In genomic region chr13:57314897-57315520, GRCh38 we compare ENCODE assay signal across 21 cellular contexts.
DNase-seq lines count a peak whose midpoint lies in the region; ATAC-seq, FAIRE-seq and TF ChIP-seq lines count a peak whose summit lies in the region.
"Had no signal": no experiment of that assay in that cellular context is flagged by ENCODE, and none has a peak within 500 bp of the region (broad histone marks: within the 10 kb centered on the region; RNA-seq: fewer than 3 reads in every experiment).

No MANE protein-coding gene starts in this region.

- no peaks in the 10 kb centered on the region for H3K27me3 ChIP-seq in PC-3 (ENCODE audit: low read length)
- no peaks in the 10 kb centered on the region for H3K27me3 ChIP-seq in H1 (replicated peaks in 1 of 4; ENCODE audit: control insufficient read depth in 3 of 4, extremely low read depth in 1 of 4, insufficient read depth in 3 of 4, low read length in 3 of 4)
- H3K27me3 ChIP-seq in trophoblast cell (ENCODE audit: insufficient read depth, low read length): no peaks in the 10 kb centered on the region
- H3K27me3 ChIP-seq in right lobe of liver: no peaks in the 10 kb centered on the region
- H3K27me3 ChIP-seq: gastrocnemius medialis, upper lobe of right lung had no signal

- H3K4ac ChIP-seq in H1 (replicated peaks; ENCODE audit: insufficient read length, low read depth, low read length) (no peak overlapping the region), trophoblast cell (ENCODE audit: low read depth, low read length) (no peak overlapping the region)

- POLR2A ChIA-PET in PC-3 (lab: Charles Lee; ENCODE audit: unreplicated experiment): no interaction called here
- POLR2A ChIA-PET in H1 (lab: Charles Lee; ENCODE audit: partially characterized antibody): no interaction called here

- H4K8ac ChIP-seq in H1 (ENCODE audit: extremely low read depth, insufficient read depth, low read length) (no peak overlapping the region), trophoblast cell (ENCODE audit: low read depth, low read length) (no peak overlapping the region)

- no peak overlapping the region for H3K23ac ChIP-seq in H1 (ENCODE audit: insufficient read length)
- no peak overlapping the region for H3K23ac ChIP-seq in trophoblast cell (ENCODE audit: low read length)

- TF ChIP-seq POLR2A in H1 (IDR thresholded peaks at IDR 0.05; ENCODE audit: control extremely low read depth in 1 of 2, low read depth in 2 of 2, low read length in 2 of 2): no peak
- no peak for TF ChIP-seq POLR2A in right lobe of liver (IDR thresholded peaks at IDR 0.05)

- no peak for FAIRE-seq in H1 (lab: Jason Lieb, UNC)

- H4K20me1 ChIP-seq in PC-3 (ENCODE audit: low read length): no peaks in the 10 kb centered on the region
- H4K20me1 ChIP-seq in H1 (replicated peaks in 1 of 2; ENCODE audit: control insufficient read depth in 1 of 2, insufficient read depth in 2 of 2, low read length in 2 of 2): no peaks in the 10 kb centered on the region

- WGBS in H1 (ENCODE audit: extremely low coverage in 1 of 2, insufficient coverage in 1 of 2, insufficient read length in 1 of 2, insufficient replicate concordance in 2 of 2, low coverage in 1 of 2, low lambda C conversion rate in 2 of 2, missing lambda C conversion rate in 1 of 2), 2 experiments: 93% methylated on average over 6 of the region's 6 CpGs; no CpG with 5 or more reads in 1 of the 2 experiments
- WGBS in trophoblast cell (ENCODE audit: extremely low coverage, insufficient coverage, insufficient read length): no CpG with 5 or more reads among the region's 6 CpGs
- WGBS in right lobe of liver (ENCODE audit: insufficient coverage, low coverage, low lambda C conversion rate, missing lambda C conversion rate): 75% methylated on average over 6 of the region's 6 CpGs

- TF ChIP-seq EP300 in H1 (IDR thresholded peaks at IDR 0.05; ENCODE audit: borderline replicate concordance in 1 of 2, low read depth in 2 of 2, low read length in 2 of 2): no peak

- H2BK5ac ChIP-seq in H1 (ENCODE audit: low read depth, low read length) (no peak overlapping the region), trophoblast cell (ENCODE audit: low read depth, low read length, poor library complexity) (no peak overlapping the region)

- H2BK15ac ChIP-seq in H1 (ENCODE audit: low read length): no peak overlapping the region

- H3K4me2 ChIP-seq in PC-3 (ENCODE audit: low read length) (no peak overlapping the region), H1 (ENCODE audit: insufficient read depth in 1 of 2, low read depth in 2 of 2, low read length in 2 of 2) (no peak overlapping the region), trophoblast cell (ENCODE audit: low read length) (no peak overlapping the region)

- H4K5ac ChIP-seq in H1 (ENCODE audit: insufficient read length, low read depth, low read length): no peak overlapping the region

- H2AFZ ChIP-seq in PC-3 (ENCODE audit: low read length) (no peak overlapping the region), H1 (ENCODE audit: low read length) (no peak overlapping the region), trophoblast cell (ENCODE audit: insufficient read depth, low read length, poor library complexity) (no peak overlapping the region)

- ATAC-seq in PC-3 (no peak), right lobe of liver (no peak)
- ATAC-seq: gastrocnemius medialis; Right ventricle myocardium inferior; sciatic nerve; stimulated activated naive CD8-positive, alpha-beta T cell treated with anti-CD3 and anti-CD28 coated beads, Interleukin-15, Interleukin-2, amounts not matched to agents 100 U/mL and 50 U/mL, for 24 hours; upper lobe of right lung had no signal

- H3K36me3 ChIP-seq in PC-3 (ENCODE audit: low read depth, low read length) (no peaks in the 10 kb centered on the region), H1 (ENCODE audit: control insufficient read depth in 2 of 4, insufficient read depth in 4 of 4, low read length in 3 of 4) (no peaks in the 10 kb centered on the region), trophoblast cell (ENCODE audit: control insufficient read depth in 1 of 2, insufficient read depth in 2 of 2, low read length in 2 of 2) (no peaks in the 10 kb centered on the region), right lobe of liver (no peaks in the 10 kb centered on the region)
- H3K36me3 ChIP-seq: gastrocnemius medialis, HAP-1, left ventricle myocardium inferior, upper lobe of right lung had no signal

- no peak overlapping the region for H2BK120ac ChIP-seq in H1 (replicated peaks; ENCODE audit: low read depth, low read length)
- H2BK120ac ChIP-seq in trophoblast cell (ENCODE audit: insufficient read depth, low read length, poor library complexity): no peak overlapping the region

- BruUV-seq in PC-3 (replicated peaks; lab: Mats Ljungman, UMichigan): no TSS peak

- CTCF ChIA-PET in PC-3 (lab: Charles Lee) (no interaction called here), H1 (lab: Charles Lee; ENCODE audit: partially characterized antibody) (no interaction called here)

- intact Hi-C loops in PC-3 (cut with micrococcal nuclease): no loop called here
- intact Hi-C loops in right lobe of liver (cut with DNase I): no loop called here

- no peaks in the 10 kb centered on the region; the same call in 1 of the 2 replicates for H3K23me2 ChIP-seq in H1 (ENCODE audit: low read depth, low read length)

- no peaks in the 10 kb centered on the region for H3F3A ChIP-seq in PC-3 (ENCODE audit: low read length, unreplicated experiment)

- H3K4me1 ChIP-seq in PC-3 (ENCODE audit: insufficient read depth, low read length) (no peaks in the 10 kb centered on the region), H1 (replicated peaks in 1 of 4; ENCODE audit: control insufficient read depth in 3 of 4, insufficient read depth in 4 of 4, low read length in 3 of 4) (peaks cover 0 to 7% (median 2%) of the 10 kb centered on the region in 4 experiments; a peak in 3 of 7 replicates), trophoblast cell (ENCODE audit: control insufficient read depth in 1 of 2, insufficient read depth in 2 of 2, low read length in 2 of 2) (peaks cover 6 to 8% of the 10 kb centered on the region in 2 experiments), right lobe of liver (no peaks in the 10 kb centered on the region)
- H3K4me1 ChIP-seq: gastrocnemius medialis, HAP-1, left ventricle myocardium inferior, upper lobe of right lung had no signal

- DNase-seq in Ammon's horn (ENCODE audit: low spot score) (peak; percentile 3), PC-3 (peak; percentile 3), H1 (ENCODE audit: low read depth in 1 of 2, low spot score in 2 of 2) (no peak), trophoblast cell (peak in 1 of 2 donors; percentile 46), right lobe of liver (no peak), G401 (ENCODE audit: low spot score) (no peak), NCI-H1694 treated with DMSO at 0.1 percent for 48 hours (lab: John Stamatoyannopoulos, UW) (no peak), activated T-cell treated with anti-CD3 and anti-CD28 coated beads for 4 hours (no peak)
- DNase-seq: activated CD4-positive, alpha-beta T cell treated with anti-CD3 and anti-CD28 coated beads, Interleukin-2, amount 50 U/mL, for 4 hours; activated naive CD4-positive, alpha-beta T cell; amniotic stem cell; central memory CD4-positive, alpha-beta T cell; gastrocnemius medialis; left ventricle myocardium inferior; NCI-H345; stimulated activated CD4-positive, alpha-beta T cell treated with anti-CD3 and anti-CD28 coated beads, Interleukin-1b, Interleukin-23, amount 100 ng/mL, for 48 hours; stimulated activated naive CD8-positive, alpha-beta T cell treated with anti-CD3 and anti-CD28 coated beads, Interleukin-15, Interleukin-2, amounts not matched to agents 100 U/mL and 50 U/mL, for 24 hours; upper lobe of right lung had no signal

- H3K9ac ChIP-seq in PC-3 (ENCODE audit: low read length): no peak overlapping the region
- no peak overlapping the region for H3K9ac ChIP-seq in H1 (replicated peaks in 1 of 4; ENCODE audit: extremely low read depth in 1 of 4, low read depth in 3 of 4, low read length in 3 of 4)
- no peak overlapping the region for H3K9ac ChIP-seq in trophoblast cell (ENCODE audit: low read length)

- no peaks in the 10 kb centered on the region for H3K9me3 ChIP-seq in PC-3 (ENCODE audit: low read length)
- no peaks in the 10 kb centered on the region for H3K9me3 ChIP-seq in H1 (ENCODE audit: insufficient read depth in 2 of 2, low read depth in 1 of 2, low read length in 1 of 2)
- no peaks in the 10 kb centered on the region for H3K9me3 ChIP-seq in trophoblast cell (ENCODE audit: insufficient read depth, low read depth, low read length)
- no peaks in the 10 kb centered on the region for H3K9me3 ChIP-seq in right lobe of liver
- H3K9me3 ChIP-seq: gastrocnemius medialis, HAP-1, upper lobe of right lung had no signal

- H4K12ac ChIP-seq in trophoblast cell (ENCODE audit: low read depth, low read length): no peak overlapping the region

- H3K18ac ChIP-seq in H1 (ENCODE audit: extremely low read depth, low read length): no peak overlapping the region
- H3K18ac ChIP-seq in trophoblast cell (ENCODE audit: low read length): no peak overlapping the region

- TF ChIP-seq RAD21 in H1 (IDR thresholded peaks at IDR 0.05 in 1 of 2, conservative IDR thresholded peaks at IDR 0.05 in 1 of 2; ENCODE audit: low read depth in 2 of 2, low read length in 2 of 2): no peak

- in situ Hi-C loops in G401 (cut with HindIII; ENCODE audit: low sequenced_read_pairs): no loop called here

- H3K4me3 ChIP-seq in PC-3 (ENCODE audit: low read length): no peak overlapping the region
- no peak overlapping the region for H3K4me3 ChIP-seq in H1 (ENCODE audit: extremely low read depth in 1 of 4, insufficient read depth in 2 of 4, low read depth in 3 of 4, low read length in 4 of 4)
- H3K4me3 ChIP-seq in trophoblast cell (ENCODE audit: low read depth, low read length): no peak overlapping the region
- H3K4me3 ChIP-seq in right lobe of liver: no peak overlapping the region
- H3K4me3 ChIP-seq: gastrocnemius medialis, HAP-1, left ventricle myocardium inferior, upper lobe of right lung had no signal

- no peaks in the 10 kb centered on the region for H3K79me2 ChIP-seq in PC-3 (ENCODE audit: low read length)
- no peaks in the 10 kb centered on the region for H3K79me2 ChIP-seq in H1 (ENCODE audit: control insufficient read depth in 1 of 2, insufficient read depth in 2 of 2, low read length in 2 of 2)
- no peaks in the 10 kb centered on the region for H3K79me2 ChIP-seq in trophoblast cell (ENCODE audit: control insufficient read depth, insufficient read depth, low read length, poor library complexity)

- H3K27ac ChIP-seq in PC-3 (ENCODE audit: low read length) (no peak overlapping the region), H1 (ENCODE audit: low read depth, low read length) (no peak overlapping the region), trophoblast cell (ENCODE audit: low read depth, low read length) (no peak overlapping the region), right lobe of liver (no peak overlapping the region)
- H3K27ac ChIP-seq: gastrocnemius medialis, left ventricle myocardium inferior, upper lobe of right lung had no signal

- no peak overlapping the region for H2BK12ac ChIP-seq in H1 (ENCODE audit: low read depth, low read length)
- peak overlapping the region; percentile 62 for H2BK12ac ChIP-seq in trophoblast cell (ENCODE audit: low read length)

- no peak overlapping the region for H4K91ac ChIP-seq in H1 (replicated peaks; ENCODE audit: insufficient read length, low read length)
- no peak overlapping the region for H4K91ac ChIP-seq in trophoblast cell (ENCODE audit: low read depth, low read length)

- no peaks in the 10 kb centered on the region for H3K79me1 ChIP-seq in H1 (ENCODE audit: low read depth, low read length)
- peaks cover 2% of the 10 kb centered on the region for H3K79me1 ChIP-seq in trophoblast cell (ENCODE audit: low read length)

- H2AK5ac ChIP-seq in H1 (ENCODE audit: low read depth, low read length) (no peak overlapping the region), trophoblast cell (ENCODE audit: low read length) (no peak overlapping the region)

- H3K9me2 ChIP-seq in PC-3 (replicated peaks; ENCODE audit: low read length): no peaks in the 10 kb centered on the region

- no peak overlapping the region for H3K56ac ChIP-seq in H1 (replicated peaks; ENCODE audit: insufficient read length, low read depth, low read length)

- H3K14ac ChIP-seq in H1 (ENCODE audit: insufficient read length) (no peak overlapping the region), trophoblast cell (ENCODE audit: low read length) (no peak overlapping the region)

- TF ChIP-seq CTCF in PC-3 (conservative IDR thresholded peaks at IDR 0.05; ENCODE audit: low read depth, low read length) (no peak), H1 (IDR thresholded peaks at IDR 0.05; ENCODE audit: control extremely low read depth in 1 of 3, insufficient read depth in 1 of 3, low read depth in 1 of 3, low read length in 3 of 3) (no peak), right lobe of liver (IDR thresholded peaks at IDR 0.05) (no peak)

- no peak overlapping the region for H2BK20ac ChIP-seq in H1 (ENCODE audit: low read length)

Comparison
In these comparisons a context has a peak if more than half of its experiments do, and no peak if none do; other contexts are left out.
1. DNase-seq: peak in Ammon's horn (single experiment) and PC-3 (single experiment); none in H1 (0 of 2), right lobe of liver (0 of 3), G401 (single experiment), NCI-H1694 treated with DMSO at 0.1 percent for 48 hours (single experiment) and activated T-cell treated with anti-CD3 and anti-CD28 coated beads for 4 hours (single experiment).